Comparison of ENCODE assay signal across 2 cellular contexts in genomic region chr3:108590443-108590842, GRCh38.
A peak's percentile ranks its signal among the peaks of the same experiment; 100 is the strongest.
TF ChIP-seq lines count a peak whose summit lies in the region.

No MANE protein-coding gene starts in this region.

TF ChIP-seq in IMR-90, 13 proteins besides CTCF, POLR2A, EP300 and RAD21:
- TF ChIP-seq USF2 (IDR thresholded peaks at IDR 0.05; ENCODE audit: low read depth, low read length) (no peak), FOS (IDR thresholded peaks at IDR 0.05; ENCODE audit: low read depth, low read length) (no peak), MAFK (IDR thresholded peaks at IDR 0.05; ENCODE audit: low read depth, low read length) (peak; percentile 20; the same call in 1 of the 2 replicates), BHLHE40 (IDR thresholded peaks at IDR 0.05; ENCODE audit: low read depth, low read length) (no peak), RCOR1 (IDR thresholded peaks at IDR 0.05; ENCODE audit: insufficient replicate concordance, low read length) (no peak), SMC3 (IDR thresholded peaks at IDR 0.05; ENCODE audit: low read depth, low read length) (no peak), MAZ (IDR thresholded peaks at IDR 0.05; ENCODE audit: borderline replicate concordance, low read depth, low read length) (no peak)

TF ChIP-seq in K562, 482 proteins besides CTCF, POLR2A, EP300 and RAD21:
- TF ChIP-seq MAFG (tag; conservative IDR thresholded peaks at IDR 0.05) (no peak), ARID1B (IDR thresholded peaks at IDR 0.05) (no peak), NKRF (IDR thresholded peaks at IDR 0.05; ENCODE audit: borderline replicate concordance) (no peak), C11orf30 (IDR thresholded peaks at IDR 0.05; ENCODE audit: low read depth) (0 out of 2 replicates have a peak, but pooled peaks have one; percentile 6), SOX6 (IDR thresholded peaks at IDR 0.05) (no peak), ZNF146 (CRISPR knock-in tag; IDR thresholded peaks at IDR 0.05; ENCODE audit: unreplicated experiment) (no peak), ESRRA (IDR thresholded peaks at IDR 0.05; ENCODE audit: borderline replicate concordance, low read depth) (no peak)
TF ChIP-seq in K562: peak in this region for 1.
